ENCODE assay signal across 8 cellular contexts in the genomic region with DNA sequence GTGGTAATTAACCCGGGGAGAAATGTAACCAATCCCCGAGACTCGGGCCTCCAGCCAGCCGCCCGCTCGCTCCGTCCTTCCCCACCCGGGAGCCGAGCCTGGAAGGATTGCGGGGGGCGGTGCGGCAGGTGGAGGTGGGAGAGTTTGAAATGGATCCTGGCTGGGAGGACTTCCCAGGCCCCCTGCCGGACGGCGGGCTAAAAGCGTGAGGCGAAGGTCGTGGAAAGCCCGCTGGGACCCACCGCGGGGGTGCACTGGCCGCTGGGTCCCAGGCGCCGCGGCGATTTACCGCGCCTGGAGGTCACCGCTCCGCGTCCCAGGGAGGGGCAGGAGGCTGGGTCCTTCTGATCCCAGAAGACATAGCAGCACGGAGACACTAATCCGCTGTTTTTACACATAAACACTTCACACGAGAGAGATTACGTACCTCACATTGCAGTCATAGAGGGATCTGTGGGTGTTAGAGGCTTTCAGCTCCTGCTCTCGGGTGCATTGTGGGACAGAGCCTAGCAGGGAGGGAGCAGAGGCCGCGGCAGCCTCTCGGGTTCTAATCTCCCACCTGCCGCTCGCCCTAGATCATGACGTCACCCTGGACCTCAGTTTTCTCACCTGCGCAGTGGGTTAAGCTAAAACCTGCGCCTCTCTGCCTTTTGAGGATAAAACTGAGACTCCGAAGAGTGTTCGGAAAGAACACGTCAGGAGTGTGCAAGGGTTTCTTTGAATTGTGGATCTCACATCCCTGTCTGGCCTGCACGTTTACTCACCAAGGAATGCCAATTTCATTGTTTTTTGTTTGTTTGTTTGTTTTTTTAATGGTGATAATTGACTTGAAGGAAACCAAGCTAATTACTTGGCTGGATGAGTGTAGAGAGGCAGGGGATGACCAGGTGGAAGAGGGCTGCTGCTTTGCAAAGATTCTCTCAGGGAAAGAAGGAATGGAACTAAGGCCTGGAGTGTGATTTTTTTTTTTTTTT. TPM values are rescaled to one million over a fixed set of nuclear protein-coding genes. Genes with fewer than 3 reads are reported as not detected.
DNase-seq lines count a peak whose midpoint lies in the region; ATAC-seq and TF ChIP-seq lines count a peak whose summit lies in the region.

No MANE protein-coding gene starts in this region.

- TF ChIP-seq CTCF in fibroblast of lung (conservative IDR thresholded peaks at IDR 0.05 in 1 of 2, IDR thresholded peaks at IDR 0.05 in 1 of 2; ENCODE audit: low read depth in 1 of 2, low read length in 2 of 2) = peak; percentile 32 to 43
- TF ChIP-seq CTCF in neural cell (IDR thresholded peaks at IDR 0.05; ENCODE audit: poor library complexity, severe bottlenecking) = peak; percentile 61
- peak in 4 of 5 experiments; percentile 14 to 77 (median 44) for TF ChIP-seq CTCF in tibial nerve (IDR thresholded peaks at IDR 0.05)

- peaks cover 5% of the 10 kb centered on the region for H3K4me1 ChIP-seq in fibroblast of lung (ENCODE audit: control insufficient read depth, extremely low read depth, insufficient read depth, low read length)
- peaks cover 0 to 13% (median 3%) of the 10 kb centered on the region in 4 donors for H3K4me1 ChIP-seq in tibial nerve

- DNase-seq in ACHN (peak; percentile 81), NCI-H460 (ENCODE audit: extremely low read depth, low read depth) (peak; percentile 97), activated T-cell treated with anti-CD3 and anti-CD28 coated beads for 24 hours (ENCODE audit: low read depth) (peak; percentile 58), fibroblast of lung (ENCODE audit: low read depth in 2 of 2) (peak; percentile 24 to 36), tibial nerve (ENCODE audit: low spot score in 2 of 2) (peak in 1 of 2 donors; percentile 13)

- H3F3A ChIP-seq in neural cell (ENCODE audit: insufficient read depth, low read length, poor library complexity, severe bottlenecking) = no peaks in the 10 kb centered on the region

- whole genome bisulfite sequencing in tibial nerve, 2 donors = 12 to 26% methylated on average over 17 to 44 of the region's 48 CpGs

- H4K20me1 ChIP-seq in fibroblast of lung (ENCODE audit: control insufficient read depth, extremely low read depth, insufficient read depth, low read length) (no peaks in the 10 kb centered on the region), neural cell (ENCODE audit: insufficient read depth) (no peaks in the 10 kb centered on the region)

- H3K4me2 ChIP-seq in fibroblast of lung (ENCODE audit: extremely low read depth, insufficient read depth, low read length) = peak overlapping the region; percentile 84
- H3K4me2 ChIP-seq in neural cell (ENCODE audit: low read length) = peak overlapping the region; percentile 41

- ATAC-seq in GM18520 (IDR thresholded peaks at IDR 0.05; ENCODE audit: unreplicated experiment) (peak; percentile 15), HG03025 (IDR thresholded peaks at IDR 0.05; ENCODE audit: low FRiP score, unreplicated experiment) (peak; percentile 33)

- H3K9me3 ChIP-seq in fibroblast of lung (ENCODE audit: control insufficient read depth, insufficient read depth, low read depth, low read length) = no peaks in the 10 kb centered on the region
- no peaks in the 10 kb centered on the region for H3K9me3 ChIP-seq in neural cell (ENCODE audit: low read length)
- H3K9me3 ChIP-seq in tibial nerve = no peaks in the 10 kb centered on the region

- in situ Hi-C loops in ACHN (cut with HindIII; ENCODE audit: low pct_ligation_motif_present, low pct_unique_long_range_greater_than_20kb, low sequenced_read_pairs) = no loop called here

- H3K9me2 ChIP-seq in neural cell (ENCODE audit: insufficient read depth, low read length) = no peaks in the 10 kb centered on the region

- TF ChIP-seq POLR2A in tibial nerve (IDR thresholded peaks at IDR 0.05) = peak in 1 of 2 donors; percentile 7

- no peak for TF ChIP-seq RAD21 in neural cell (conservative IDR thresholded peaks at IDR 0.05)

- H2AFZ ChIP-seq in fibroblast of lung (ENCODE audit: low read length) (peak overlapping the region; percentile 58), neural cell (ENCODE audit: low read depth, low read length) (peak overlapping the region; percentile 66)

- H3K9ac ChIP-seq in fibroblast of lung (ENCODE audit: insufficient read depth, low read length) (peak overlapping the region; percentile 59), neural cell (ENCODE audit: low read length) (peak overlapping the region; percentile 68)

- TF ChIP-seq EP300 in neural cell (conservative IDR thresholded peaks at IDR 0.05; ENCODE audit: poor library complexity, severe bottlenecking) (no peak), tibial nerve (IDR thresholded peaks at IDR 0.05) (no peak)

- no peaks in the 10 kb centered on the region for H3K36me3 ChIP-seq in fibroblast of lung (ENCODE audit: control insufficient read depth, insufficient read depth, low read length)
- no peaks in the 10 kb centered on the region for H3K36me3 ChIP-seq in neural cell (ENCODE audit: insufficient read depth, low read length)
- H3K36me3 ChIP-seq in tibial nerve = no peaks in the 10 kb centered on the region

- H3K27ac ChIP-seq in fibroblast of lung (ENCODE audit: insufficient read depth, low read length) (peak overlapping the region; percentile 35), neural cell (ENCODE audit: low read length) (peak overlapping the region; percentile 60), tibial nerve (peak overlapping the region; percentile 83 to 94 (median 89))

- H3K79me2 ChIP-seq in fibroblast of lung (ENCODE audit: control insufficient read depth, insufficient read depth, low read length) (no peaks in the 10 kb centered on the region), neural cell (replicated peaks; ENCODE audit: insufficient read depth, low read length) (no peaks in the 10 kb centered on the region)

- H3K4me3 ChIP-seq in fibroblast of lung (replicated peaks in 1 of 4; ENCODE audit: control extremely low read depth in 1 of 4, insufficient read depth in 1 of 4, low read depth in 3 of 4, low read length in 4 of 4) = peak overlapping the region; percentile 41 to 76 (median 56)
- peak overlapping the region; percentile 71 for H3K4me3 ChIP-seq in neural cell (ENCODE audit: low read length)
- peak overlapping the region; percentile 55 to 78 (median 70) for H3K4me3 ChIP-seq in tibial nerve

- H3K27me3 ChIP-seq in fibroblast of lung (ENCODE audit: control insufficient read depth, insufficient read depth, low read length) = no peaks in the 10 kb centered on the region
- no peaks in the 10 kb centered on the region for H3K27me3 ChIP-seq in neural cell (ENCODE audit: insufficient read depth, low read depth, low read length)
- H3K27me3 ChIP-seq in tibial nerve = no peaks in the 10 kb centered on the region

TF ChIP-seq in neural cell, 6 proteins besides CTCF, POLR2A, EP300 and RAD21:
- TF ChIP-seq TAF1 (IDR thresholded peaks at IDR 0.05; ENCODE audit: low read depth) (no peak), POLR2AphosphoS5 (IDR thresholded peaks at IDR 0.05) (peak; percentile 27)

RNA-seq across cellular contexts. Expression of a gene that starts 17.1 kb away (rescaled TPM):
- 107 and 113 TPM in 2 replicates for total RNA-seq in NCI-H460 (2014; rRNA removed; shearing (Covaris generic))
- 199 and 214 TPM in 2 replicates for polyA plus RNA-seq in NCI-H460 (2014; cell fraction: nucleus; rRNA removed)
- total RNA-seq in fibroblast of lung = 72.4 and 91.0 TPM in 2 replicates
- 55.5 and 58.2 TPM in 2 replicates for polyA plus RNA-seq in fibroblast of lung
- polyA plus RNA-seq in fibroblast of lung (2012) = 57.0 and 58.9 TPM in 2 replicates
- 187 and 226 TPM in 2 replicates for polyA minus RNA-seq in fibroblast of lung (ENCODE audit: low replicate concordance)
- polyA plus RNA-seq in neural cell = 182 and 193 TPM in 2 replicates
- 73.3 and 77.4 TPM in 2 replicates for polyA minus RNA-seq in neural cell
- total RNA-seq in tibial nerve = 10 to 100 TPM; 57.9 to 73.9 (median 66.3) TPM

RNA-seq across cellular contexts. Expression of a gene that starts 19.3 kb away (rescaled TPM):
- 2.2 and 3.3 TPM in 2 replicates for total RNA-seq in NCI-H460 (2014; rRNA removed; shearing (Covaris generic))
- polyA plus RNA-seq in NCI-H460 (2014; cell fraction: nucleus; rRNA removed) = 15.8 and 29.3 TPM in 2 replicates
- under 0.01 and 0.17 TPM in 2 replicates for total RNA-seq in fibroblast of lung
- polyA plus RNA-seq in fibroblast of lung = 0.01 TPM in 1 of 2 replicates, not detected in the other
- polyA plus RNA-seq in fibroblast of lung (2012) = 0.08 TPM in 1 of 2 replicates, not detected in the other
- not detected in 2 replicates for polyA minus RNA-seq in fibroblast of lung (ENCODE audit: low replicate concordance)
- polyA plus RNA-seq in neural cell = not detected in 2 replicates
- polyA minus RNA-seq in neural cell = not detected in 2 replicates
- not detected for total RNA-seq in tibial nerve

RNA-seq across cellular contexts. Expression of a gene that starts 44.4 kb away (rescaled TPM):
- total RNA-seq in NCI-H460 (2014; rRNA removed; shearing (Covaris generic)) = 0.15 TPM in 1 of 2 replicates, not detected in the other
- polyA plus RNA-seq in NCI-H460 (2014; cell fraction: nucleus; rRNA removed) = 1.6 TPM in 1 of 2 replicates, not detected in the other
- total RNA-seq in fibroblast of lung = under 0.01 TPM in 1 of 2 replicates, not detected in the other
- polyA plus RNA-seq in fibroblast of lung = not detected in 2 replicates
- not detected in 2 replicates for polyA plus RNA-seq in fibroblast of lung (2012)
- polyA minus RNA-seq in fibroblast of lung (ENCODE audit: low replicate concordance) = not detected in 2 replicates
- 0.20 TPM in 1 of 2 replicates, not detected in the other for polyA plus RNA-seq in neural cell
- polyA minus RNA-seq in neural cell = not detected in 2 replicates
- total RNA-seq in tibial nerve = not detected

RNA-seq across cellular contexts. Expression of a gene that starts 59.1 kb away (rescaled TPM):
- not detected in 2 replicates for total RNA-seq in NCI-H460 (2014; rRNA removed; shearing (Covaris generic))
- polyA plus RNA-seq in NCI-H460 (2014; cell fraction: nucleus; rRNA removed) = not detected in 2 replicates
- not detected in 2 replicates for total RNA-seq in fibroblast of lung
- polyA plus RNA-seq in fibroblast of lung = not detected in 2 replicates
- polyA plus RNA-seq in fibroblast of lung (2012) = not detected in 2 replicates
- polyA minus RNA-seq in fibroblast of lung (ENCODE audit: low replicate concordance) = not detected in 2 replicates
- 0.05 and 0.14 TPM in 2 replicates for polyA plus RNA-seq in neural cell
- polyA minus RNA-seq in neural cell = not detected in 2 replicates
- not detected for total RNA-seq in tibial nerve

Comparison
In these comparisons a context has a peak if more than half of its experiments do, and no peak if none do; other contexts are left out.
1. H3K27ac ChIP-seq: peak in every context shown above with its lines; median percentile 89 in tibial nerve; 60 in neural cell; 35 in fibroblast of lung.